Comparison of ENCODE assay signal across 1 cellular context in the genomic region with DNA sequence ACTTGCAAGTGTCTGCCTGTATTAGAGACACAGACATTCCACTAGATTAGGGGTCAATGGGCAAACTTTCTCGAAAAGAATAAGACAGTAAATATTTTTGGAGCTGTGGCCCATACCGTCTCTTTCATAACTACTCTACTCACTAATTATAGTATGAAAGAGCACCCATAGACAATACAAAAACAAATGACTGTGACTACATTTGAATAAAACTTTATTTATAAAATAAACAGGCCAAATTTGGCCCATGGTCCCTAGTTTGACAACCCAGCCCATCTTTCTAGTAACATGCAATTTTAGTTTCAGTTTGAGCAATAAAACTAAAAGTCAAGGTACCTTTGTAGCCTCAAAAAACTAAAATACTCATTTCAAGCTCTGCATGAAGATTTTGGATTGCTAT.
TF ChIP-seq lines count a peak whose summit lies in the region.

No MANE protein-coding gene starts in this region.

TF ChIP-seq in K562, 482 proteins besides CTCF, POLR2A, EP300 and RAD21 (continued from another document):
- TF ChIP-seq, protein P1, sequence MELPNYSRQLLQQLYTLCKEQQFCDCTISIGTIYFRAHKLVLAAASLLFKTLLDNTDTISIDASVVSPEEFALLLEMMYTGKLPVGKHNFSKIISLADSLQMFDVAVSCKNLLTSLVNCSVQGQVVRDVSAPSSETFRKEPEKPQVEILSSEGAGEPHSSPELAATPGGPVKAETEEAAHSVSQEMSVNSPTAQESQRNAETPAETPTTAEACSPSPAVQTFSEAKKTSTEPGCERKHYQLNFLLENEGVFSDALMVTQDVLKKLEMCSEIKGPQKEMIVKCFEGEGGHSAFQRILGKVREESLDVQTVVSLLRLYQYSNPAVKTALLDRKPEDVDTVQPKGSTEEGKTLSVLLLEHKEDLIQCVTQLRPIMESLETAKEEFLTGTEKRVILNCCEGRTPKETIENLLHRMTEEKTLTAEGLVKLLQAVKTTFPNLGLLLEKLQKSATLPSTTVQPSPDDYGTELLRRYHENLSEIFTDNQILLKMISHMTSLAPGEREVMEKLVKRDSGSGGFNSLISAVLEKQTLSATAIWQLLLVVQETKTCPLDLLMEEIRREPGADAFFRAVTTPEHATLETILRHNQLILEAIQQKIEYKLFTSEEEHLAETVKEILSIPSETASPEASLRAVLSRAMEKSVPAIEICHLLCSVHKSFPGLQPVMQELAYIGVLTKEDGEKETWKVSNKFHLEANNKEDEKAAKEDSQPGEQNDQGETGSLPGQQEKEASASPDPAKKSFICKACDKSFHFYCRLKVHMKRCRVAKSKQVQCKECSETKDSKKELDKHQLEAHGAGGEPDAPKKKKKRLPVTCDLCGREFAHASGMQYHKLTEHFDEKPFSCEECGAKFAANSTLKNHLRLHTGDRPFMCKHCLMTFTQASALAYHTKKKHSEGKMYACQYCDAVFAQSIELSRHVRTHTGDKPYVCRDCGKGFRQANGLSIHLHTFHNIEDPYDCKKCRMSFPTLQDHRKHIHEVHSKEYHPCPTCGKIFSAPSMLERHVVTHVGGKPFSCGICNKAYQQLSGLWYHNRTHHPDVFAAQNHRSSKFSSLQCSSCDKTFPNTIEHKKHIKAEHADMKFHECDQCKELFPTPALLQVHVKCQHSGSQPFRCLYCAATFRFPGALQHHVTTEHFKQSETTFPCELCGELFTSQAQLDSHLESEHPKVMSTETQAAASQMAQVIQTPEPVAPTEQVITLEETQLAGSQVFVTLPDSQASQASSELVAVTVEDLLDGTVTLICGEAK (IDR thresholded peaks at IDR 0.05), result peak; percentile 83
- TF ChIP-seq, protein P1 (CRISPR knock-in tag; IDR thresholded peaks at IDR 0.05), result no peak
